Comparison of ENCODE assay signal across 18 cellular contexts in genomic region chr3:183532620-183533409, GRCh38. TPM values are rescaled to one million over a fixed set of nuclear protein-coding genes. Genes with fewer than 3 reads are reported as not detected.
DNase-seq lines count a peak whose midpoint lies in the region; ATAC-seq and TF ChIP-seq lines count a peak whose summit lies in the region.
"Had no signal": no experiment of that assay in that cellular context is flagged by ENCODE, and none has a peak within 500 bp of the region (broad histone marks: within the 10 kb centered on the region; RNA-seq: fewer than 3 reads in every experiment).

No MANE protein-coding gene starts in this region.

- peak overlapping the region; percentile 9 for H3K27ac Mint-ChIP-seq in activated CD8-positive, alpha-beta T cell treated with anti-CD3 and anti-CD28 coated beads, Interleukin-2, amount 10 ng/mL, durations not matched to agents 7 days and 5 days

- H3K27me3 Mint-ChIP-seq in activated CD8-positive, alpha-beta T cell treated with anti-CD3 and anti-CD28 coated beads, Interleukin-2, amount 10 ng/mL, durations not matched to agents 7 days and 5 days (ENCODE audit: low read depth), result no peaks in the 10 kb centered on the region

- TF ChIP-seq CTCF in left lung (IDR thresholded peaks at IDR 0.05), result no peak
- no peak for TF ChIP-seq CTCF in foreskin fibroblast (IDR thresholded peaks at IDR 0.05; ENCODE audit: low read depth, low read length)

- ATAC-seq in activated CD8-positive, alpha-beta T cell treated with anti-CD3 and anti-CD28 coated beads, Interleukin-2, amount 10 ng/mL, durations not matched to agents 7 days and 5 days, result no peak
- ATAC-seq in left lung (peak; percentile 25), GM19397 (IDR thresholded peaks at IDR 0.05; ENCODE audit: unreplicated experiment) (no peak)

- H3K4me2 ChIP-seq in BLaER1 treated with 17β-estradiol and CSF1 and Interleukin-3, amounts not matched to agents 10 nM and 100 nM, result peak overlapping the region in 9 of 11 experiments; percentile 36 to 94 (median 53); a peak in 18 of 22 replicates

- H3K4me3 Mint-ChIP-seq in activated CD8-positive, alpha-beta T cell treated with anti-CD3 and anti-CD28 coated beads, Interleukin-2, amount 10 ng/mL, durations not matched to agents 7 days and 5 days, result no peak overlapping the region

- H3K27ac ChIP-seq in BLaER1 treated with 17β-estradiol and CSF1 and Interleukin-3, amounts not matched to agents 10 nM and 100 nM, result peak overlapping the region in 9 of 11 experiments; percentile 28 to 93 (median 61); a peak in 17 of 22 replicates
- no peak overlapping the region for H3K27ac ChIP-seq in left lung
- H3K27ac ChIP-seq: adrenal gland had no signal

- H3K9me3 ChIP-seq in BLaER1 treated with 17β-estradiol and CSF1 and Interleukin-3, amounts not matched to agents 10 nM and 100 nM (replicated peaks in 1 of 11), result peaks cover 0 to 20% (median 8%) of the 10 kb centered on the region in 11 experiments; a peak in 8 of 22 replicates
- H3K9me3 ChIP-seq in ES-I3 (ENCODE audit: control insufficient read depth, insufficient read depth, low read length) (no peaks in the 10 kb centered on the region), left lung (no peaks in the 10 kb centered on the region)
- H3K9me3 ChIP-seq: adrenal gland, BE2C, mucosa of descending colon had no signal

- H3K4me3 ChIP-seq in BLaER1 treated with 17β-estradiol and CSF1 and Interleukin-3, amounts not matched to agents 10 nM and 100 nM, result no peak overlapping the region
- H3K4me3 ChIP-seq in left lung, result no peak overlapping the region
- no peak overlapping the region for H3K4me3 ChIP-seq in foreskin fibroblast (ENCODE audit: low read depth in 1 of 2, low read length in 2 of 2)
- H3K4me3 ChIP-seq: adrenal gland, mucosa of descending colon had no signal

- peaks cover 31 to 66% (median 47%) of the 10 kb centered on the region in 11 experiments for H3K36me3 ChIP-seq in BLaER1 treated with 17β-estradiol and CSF1 and Interleukin-3, amounts not matched to agents 10 nM and 100 nM
- H3K36me3 ChIP-seq in ES-I3 (ENCODE audit: insufficient read depth, low read length), result no peaks in the 10 kb centered on the region
- H3K36me3 ChIP-seq in left lung, result peaks cover 0 to 5% of the 10 kb centered on the region in 2 donors
- H3K36me3 ChIP-seq: adrenal gland, BE2C had no signal

- no peak overlapping the region; a peak in 1 of 22 replicates for H3K9ac ChIP-seq in BLaER1 treated with 17β-estradiol and CSF1 and Interleukin-3, amounts not matched to agents 10 nM and 100 nM
- peak overlapping the region; percentile 4; the same call in 1 of the 2 replicates for H3K9ac ChIP-seq in ES-I3 (ENCODE audit: low read depth, low read length)

- no peak for DNase-seq in activated CD8-positive, alpha-beta T cell treated with anti-CD3 and anti-CD28 coated beads, Interleukin-2, amount 10 ng/mL, durations not matched to agents 7 days and 5 days
- DNase-seq in left lung (no peak), cardiac septum (ENCODE audit: low spot score) (no peak), foreskin fibroblast (no peak), NCI-H2227 (lab: John Stamatoyannopoulos, UW; ENCODE audit: unreplicated experiment) (no peak)
- DNase-seq: activated CD8-positive, alpha-beta memory T cell treated with anti-CD3 and anti-CD28 coated beads for 24 hours; adrenal gland; BE2C; dermis blood vessel endothelial cell; mucosa of descending colon; NCI-H446 treated with DMSO at 0.1 percent for 48 hours; stimulated activated CD4-positive, alpha-beta T cell treated with anti-CD3 and anti-CD28 coated beads, Interleukin-2, amount 100 ng/mL, for 48 hours; stimulated activated naive CD4-positive, alpha-beta T cell had no signal

- CTCF ChIA-PET in activated CD8-positive, alpha-beta T cell treated with anti-CD3 and anti-CD28 coated beads, Interleukin-2, amount 10 ng/mL, durations not matched to agents 7 days and 5 days (lab: Charles Lee), result interaction anchor here (0.7 kb wide), 1 partner anchor 28 kb away, joined by 3 read pairs; no protein-coding TSS in a partner anchor

- H3K9me3 Mint-ChIP-seq in activated CD8-positive, alpha-beta T cell treated with anti-CD3 and anti-CD28 coated beads, Interleukin-2, amount 10 ng/mL, durations not matched to agents 7 days and 5 days (ENCODE audit: insufficient read depth), result no peaks in the 10 kb centered on the region

- POLR2A ChIA-PET in activated CD8-positive, alpha-beta T cell treated with anti-CD3 and anti-CD28 coated beads, Interleukin-2, amount 10 ng/mL, durations not matched to agents 7 days and 5 days (lab: Charles Lee), result interaction anchor here (0.6 to 1.1 kb wide), 3 partner anchors 9 to 44 kb away, joined by 3 to 4 read pairs (median 3); no protein-coding TSS in a partner anchor

- peaks cover 0 to 46% (median 5%) of the 10 kb centered on the region in 11 experiments; a peak in 11 of 22 replicates for H4K20me1 ChIP-seq in BLaER1 treated with 17β-estradiol and CSF1 and Interleukin-3, amounts not matched to agents 10 nM and 100 nM

- peaks cover 32 to 94% (median 74%) of the 10 kb centered on the region in 10 experiments for H3K4me1 ChIP-seq in BLaER1 treated with 17β-estradiol and CSF1 and Interleukin-3, amounts not matched to agents 10 nM and 100 nM
- H3K4me1 ChIP-seq in ES-I3 (ENCODE audit: insufficient read depth, low read length) (peaks cover 13% of the 10 kb centered on the region), left lung (peaks cover 0 to 40% of the 10 kb centered on the region in 2 donors)
- H3K4me1 ChIP-seq: adrenal gland, BE2C had no signal

- no peaks in the 10 kb centered on the region for H3K27me3 ChIP-seq in BLaER1 treated with 17β-estradiol and CSF1 and Interleukin-3, amounts not matched to agents 10 nM and 100 nM
- H3K27me3 ChIP-seq in left lung, result no peaks in the 10 kb centered on the region
- H3K27me3 ChIP-seq: adrenal gland, BE2C had no signal

- intact Hi-C loops in left lung (cut with DNase I), result no loop called here
- intact Hi-C loops in cardiac septum (cut with DNase I), result no loop called here

- peaks cover 43% of the 10 kb centered on the region for H3K4me1 Mint-ChIP-seq in activated CD8-positive, alpha-beta T cell treated with anti-CD3 and anti-CD28 coated beads, Interleukin-2, amount 10 ng/mL, durations not matched to agents 7 days and 5 days (ENCODE audit: low read depth)

- peaks cover 24% of the 10 kb centered on the region for H3K36me3 Mint-ChIP-seq in activated CD8-positive, alpha-beta T cell treated with anti-CD3 and anti-CD28 coated beads, Interleukin-2, amount 10 ng/mL, durations not matched to agents 7 days and 5 days (ENCODE audit: low read depth)

RNA-seq across cellular contexts. Expression of gene KLHL6, which starts 22.7 kb away (rescaled TPM):
- total RNA-seq in activated CD8-positive, alpha-beta T cell treated with anti-CD3 and anti-CD28 coated beads, Interleukin-2, amount 10 ng/mL, durations not matched to agents 7 days and 5 days, result 10 to 100 TPM; 27.4 to 27.8 TPM
- total RNA-seq in left lung, result 10 to 100 TPM in 1 of 2 donors, 1 to 10 TPM in 1; 8.2 to 21.6 TPM
- 2.2 TPM for total RNA-seq in cardiac septum
- total RNA-seq: HT1080, RPMI7951 had no signal

Comparison
In these comparisons a context has a peak if more than half of its experiments do, and no peak if none do; other contexts are left out.
1. H3K27ac ChIP-seq: peak in BLaER1 treated with 17β-estradiol and CSF1 and Interleukin-3, amounts not matched to agents 10 nM and 100 nM (9 of 11); none in left lung (0 of 2).